ENCODE assay signal across 8 cellular contexts in genomic region chr1:2248127-2248826, GRCh38. TPM values are rescaled to one million over a fixed set of nuclear protein-coding genes. Genes with fewer than 3 reads are reported as not detected.
DNase-seq lines count a peak whose midpoint lies in the region; ATAC-seq and TF ChIP-seq lines count a peak whose summit lies in the region.

No MANE protein-coding gene starts in this region.

- no peaks in the 10 kb centered on the region for H3K27me3 Mint-ChIP-seq in neural crest cell (ENCODE audit: low read depth)

- H3K27ac ChIP-seq in BLaER1 treated with 17β-estradiol and CSF1 and Interleukin-3, amounts not matched to agents 10 nM and 100 nM: peak overlapping the region in 2 of 11 experiments; percentile 13 to 29; a peak in 1 of 22 replicates
- H3K27ac ChIP-seq in RWPE1: peak overlapping the region; percentile 91

- H3K4me2 ChIP-seq in BLaER1 treated with 17β-estradiol and CSF1 and Interleukin-3, amounts not matched to agents 10 nM and 100 nM: peak overlapping the region in 8 of 11 experiments; percentile 57 to 95 (median 86); a peak in 12 of 22 replicates

- DNase-seq in RWPE1 (ENCODE audit: low spot score) (no peak), iPS DF 19.7 (ENCODE audit: low read depth, low spot score) (peak; percentile 89), neural crest cell (ENCODE audit: low read depth, low spot score) (peak; percentile 67), NCI-H774 (lab: John Stamatoyannopoulos, UW) (no peak)

- peaks cover 0 to 12% (median 1%) of the 10 kb centered on the region in 11 experiments; a peak in 10 of 22 replicates for H3K9me3 ChIP-seq in BLaER1 treated with 17β-estradiol and CSF1 and Interleukin-3, amounts not matched to agents 10 nM and 100 nM (replicated peaks in 1 of 11)

- H3K4me3 Mint-ChIP-seq in neural crest cell: peak overlapping the region; percentile 85

- peak overlapping the region; percentile 95 for H3K27ac Mint-ChIP-seq in neural crest cell (ENCODE audit: unreplicated experiment)

- TF ChIP-seq POLR2A in GM18505 (IDR thresholded peaks at IDR 0.05; ENCODE audit: borderline replicate concordance, extremely low read depth, insufficient read depth, insufficient read length): no peak

- POLR2A ChIA-PET in RWPE1 (lab: Yijun Ruan, JAX; ENCODE audit: low non-redundant PET): no interaction called here

- ATAC-seq in GM18517 (IDR thresholded peaks at IDR 0.05; ENCODE audit: unreplicated experiment) (no peak), GM18505 (IDR thresholded peaks at IDR 0.05; ENCODE audit: unreplicated experiment) (no peak), HG03342 (IDR thresholded peaks at IDR 0.05; ENCODE audit: unreplicated experiment) (no peak)

- no peaks in the 10 kb centered on the region for H3K27me3 ChIP-seq in BLaER1 treated with 17β-estradiol and CSF1 and Interleukin-3, amounts not matched to agents 10 nM and 100 nM

- H3K9ac ChIP-seq in BLaER1 treated with 17β-estradiol and CSF1 and Interleukin-3, amounts not matched to agents 10 nM and 100 nM: 0 out of 22 replicates have a peak overlapping the region, but pooled peaks of 1 of the 11 experiments have one; percentile 42

- H4K20me1 ChIP-seq in BLaER1 treated with 17β-estradiol and CSF1 and Interleukin-3, amounts not matched to agents 10 nM and 100 nM: peaks cover 87 to 100% (median 100%) of the 10 kb centered on the region in 11 experiments

- CTCF ChIA-PET in RWPE1 (lab: Yijun Ruan, JAX): no interaction called here

- H3K4me1 Mint-ChIP-seq in neural crest cell: peaks cover 58% of the 10 kb centered on the region

- peaks cover 66 to 98% (median 88%) of the 10 kb centered on the region in 10 experiments for H3K4me1 ChIP-seq in BLaER1 treated with 17β-estradiol and CSF1 and Interleukin-3, amounts not matched to agents 10 nM and 100 nM

- peaks cover 4% of the 10 kb centered on the region for H3K36me3 Mint-ChIP-seq in neural crest cell (ENCODE audit: low read depth)

- no peaks in the 10 kb centered on the region for H3K9me3 Mint-ChIP-seq in neural crest cell

- H3K4me3 ChIP-seq in BLaER1 treated with 17β-estradiol and CSF1 and Interleukin-3, amounts not matched to agents 10 nM and 100 nM: no peak overlapping the region

- TF ChIP-seq CTCF in RWPE1 (conservative IDR thresholded peaks at IDR 0.05; ENCODE audit: low read depth) (no peak), neural crest cell (conservative IDR thresholded peaks at IDR 0.05) (no peak)

- peaks cover 3 to 58% (median 13%) of the 10 kb centered on the region in 11 experiments; a peak in 18 of 22 replicates for H3K36me3 ChIP-seq in BLaER1 treated with 17β-estradiol and CSF1 and Interleukin-3, amounts not matched to agents 10 nM and 100 nM

RNA-seq across cellular contexts. Expression of gene SKI, which starts 20.2 kb away (rescaled TPM):
- 58.9 and 62.0 TPM in 2 replicates for total RNA-seq in neural crest cell

RNA-seq across cellular contexts. Expression of gene FAAP20, which starts 53.7 kb away (rescaled TPM):
- total RNA-seq in neural crest cell: 80.9 and 93.7 TPM in 2 replicates

Comparison
In these comparisons a context has a peak if more than half of its experiments do, and no peak if none do; other contexts are left out.
1. DNase-seq: peak in iPS DF 19.7 (single experiment) and neural crest cell (single experiment); none in RWPE1 (single experiment) and NCI-H774 (single experiment).